In the genomic region with DNA sequence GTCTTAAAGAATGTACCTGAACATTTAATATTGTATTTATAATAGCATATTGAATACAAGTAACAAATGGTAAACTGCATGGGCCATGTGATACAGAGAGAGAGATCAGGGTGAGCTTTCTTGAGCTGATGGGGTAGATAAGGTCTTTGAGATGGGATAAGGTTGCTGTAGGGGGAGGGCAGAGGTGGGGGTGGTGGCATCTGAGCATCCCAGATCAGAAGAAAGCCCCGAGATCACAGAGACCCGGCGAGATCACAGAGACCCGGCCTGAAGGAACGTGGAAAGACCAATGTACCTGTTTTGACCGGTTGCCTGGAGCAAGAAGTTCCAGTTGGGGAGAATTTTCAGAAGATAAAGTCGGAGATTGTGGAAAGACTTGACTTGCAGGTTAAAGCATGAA, we compare ENCODE assay signal across 17 cellular contexts. TPM values are rescaled to one million over a fixed set of nuclear protein-coding genes. Genes with fewer than 3 reads are reported as not detected.
DNase-seq lines count a peak whose midpoint lies in the region; ATAC-seq and TF ChIP-seq lines count a peak whose summit lies in the region.
"Had no signal": no experiment of that assay in that cellular context is flagged by ENCODE, and none has a peak within 500 bp of the region (broad histone marks: within the 10 kb centered on the region; RNA-seq: fewer than 3 reads in every experiment).

No MANE protein-coding gene starts in this region.

- TF ChIP-seq CTCF in HFFc6 (IDR thresholded peaks at IDR 0.05), result no peak
- TF ChIP-seq CTCF in endodermal cell (conservative IDR thresholded peaks at IDR 0.05), result no peak

- H3K4me3 ChIP-seq in endodermal cell (ENCODE audit: low read length), result no peak overlapping the region
- H3K4me3 ChIP-seq: heart right ventricle, PC-9, SK-N-MC had no signal

- H3K9me3 ChIP-seq in endodermal cell (ENCODE audit: control insufficient read depth, low read length), result no peaks in the 10 kb centered on the region
- H3K9me3 ChIP-seq: heart right ventricle had no signal

- POLR2A ChIA-PET in naive thymus-derived CD8-positive, alpha-beta T cell (lab: Charles Lee), result interaction anchor here (0.7 to 1.6 kb wide), 2 partner anchors 9 to 33 kb away, joined by 3 read pairs; no protein-coding TSS in a partner anchor

- WGBS in endodermal cell (ENCODE audit: insufficient coverage in 1 of 2, insufficient read length in 1 of 2), 2 experiments, result 85 to 89% methylated on average over 7 of the region's 7 CpGs

- peaks cover 82% of the 10 kb centered on the region for H3K4me1 Mint-ChIP-seq in T-helper 1 cell treated with Interleukin-12 subunit alpha and Interleukin-12 subunit beta and Interleukin-4 antibody, amounts not matched to agents 30 μg/mL and 1 μg/mL, for 36 hours (ENCODE audit: low read depth)
- H3K4me1 Mint-ChIP-seq in HFFc6 (ENCODE audit: low read depth) (peaks cover 82% of the 10 kb centered on the region), endodermal cell (peaks cover 35% of the 10 kb centered on the region)
- H3K4me1 Mint-ChIP-seq in naive thymus-derived CD8-positive, alpha-beta T cell, result peaks cover 55 to 88% (median 83%) of the 10 kb centered on the region in 4 donors

- H3K36me3 ChIP-seq in endodermal cell (ENCODE audit: control insufficient read depth, insufficient read depth, low read length), result no peaks in the 10 kb centered on the region
- H3K36me3 ChIP-seq: heart right ventricle had no signal

- peaks cover 35% of the 10 kb centered on the region for H3K27me3 ChIP-seq in endodermal cell (ENCODE audit: control insufficient read depth, insufficient read depth, low read length, poor library complexity, severe bottlenecking)
- H3K27me3 ChIP-seq: heart right ventricle had no signal

- DNase-seq in T-helper 1 cell (no peak), HFFc6 (no peak), endodermal cell (no peak), NCI-H2227 (lab: John Stamatoyannopoulos, UW; ENCODE audit: unreplicated experiment) (no peak), cerebellum (ENCODE audit: low spot score) (no peak)
- no peak for DNase-seq in activated naive CD4-positive, alpha-beta T cell treated with anti-CD3 and anti-CD28 coated beads, Interleukin-2, amount 50 U/mL, for 72 hours (ENCODE audit: low spot score in 2 of 2)
- no peak for DNase-seq in naive thymus-derived CD8-positive, alpha-beta T cell
- DNase-seq: heart right ventricle; NCI-H187; NCI-H524 treated with DMSO at 0.1 percent for 48 hours; PC-9; posterior cingulate gyrus; stimulated activated CD4-positive, alpha-beta T cell treated with anti-CD3 and anti-CD28 coated beads, Interleukin-12 subunit alpha, Interleukin-12 subunit beta, amount 100 ng/mL, for 4 hours had no signal

- no peaks in the 10 kb centered on the region for H3K9me3 Mint-ChIP-seq in T-helper 1 cell treated with Interleukin-12 subunit alpha and Interleukin-12 subunit beta and Interleukin-4 antibody, amounts not matched to agents 30 μg/mL and 1 μg/mL, for 36 hours
- H3K9me3 Mint-ChIP-seq in HFFc6 (no peaks in the 10 kb centered on the region), endodermal cell (no peaks in the 10 kb centered on the region)
- H3K9me3 Mint-ChIP-seq in activated naive CD4-positive, alpha-beta T cell treated with anti-CD3 and anti-CD28 coated beads, Interleukin-2, amount 50 U/mL, for 72 hours, result no peaks in the 10 kb centered on the region
- H3K9me3 Mint-ChIP-seq in naive thymus-derived CD8-positive, alpha-beta T cell, result peaks cover 0 to 2% (median 0%) of the 10 kb centered on the region in 9 donors

- H3K36me3 Mint-ChIP-seq in T-helper 1 cell treated with Interleukin-12 subunit alpha and Interleukin-12 subunit beta and Interleukin-4 antibody, amounts not matched to agents 30 μg/mL and 1 μg/mL, for 36 hours (ENCODE audit: low read depth), result peaks cover 24% of the 10 kb centered on the region
- peaks cover 19% of the 10 kb centered on the region; the same call in 1 of the 2 replicates for H3K36me3 Mint-ChIP-seq in HFFc6 (ENCODE audit: low read depth)
- H3K36me3 Mint-ChIP-seq in activated naive CD4-positive, alpha-beta T cell treated with anti-CD3 and anti-CD28 coated beads, Interleukin-2, amount 50 U/mL, for 72 hours, result peaks cover 19 to 44% of the 10 kb centered on the region in 2 donors
- peaks cover 0 to 8% (median 6%) of the 10 kb centered on the region in 3 donors for H3K36me3 Mint-ChIP-seq in naive thymus-derived CD8-positive, alpha-beta T cell
- H3K36me3 Mint-ChIP-seq in endodermal cell (ENCODE audit: low read depth), result no peaks in the 10 kb centered on the region

- peaks cover 2% of the 10 kb centered on the region for H3K4me1 ChIP-seq in endodermal cell (ENCODE audit: control insufficient read depth, insufficient read depth, low read length)

- ATAC-seq in activated naive CD4-positive, alpha-beta T cell treated with anti-CD3 and anti-CD28 coated beads, Interleukin-2, amount 50 U/mL, for 72 hours, result no peak
- ATAC-seq in naive thymus-derived CD8-positive, alpha-beta T cell, result no peak
- ATAC-seq: esophagus mucosa, heart right ventricle had no signal

- peak overlapping the region; percentile 85 for H3K27ac Mint-ChIP-seq in T-helper 1 cell treated with Interleukin-12 subunit alpha and Interleukin-12 subunit beta and Interleukin-4 antibody, amounts not matched to agents 30 μg/mL and 1 μg/mL, for 36 hours
- H3K27ac Mint-ChIP-seq in HFFc6 (peak overlapping the region; percentile 68; the same call in 1 of the 2 replicates), endodermal cell (no peak overlapping the region)
- peak overlapping the region; percentile 7 to 18 for H3K27ac Mint-ChIP-seq in activated naive CD4-positive, alpha-beta T cell treated with anti-CD3 and anti-CD28 coated beads, Interleukin-2, amount 50 U/mL, for 72 hours
- peak overlapping the region; percentile 67 to 95 (median 84) for H3K27ac Mint-ChIP-seq in naive thymus-derived CD8-positive, alpha-beta T cell

- H3K9ac ChIP-seq in endodermal cell (ENCODE audit: extremely low read depth, low read length, poor library complexity, severe bottlenecking), result no peak overlapping the region

- H3K4me3 Mint-ChIP-seq in T-helper 1 cell treated with Interleukin-12 subunit alpha and Interleukin-12 subunit beta and Interleukin-4 antibody, amounts not matched to agents 30 μg/mL and 1 μg/mL, for 36 hours, result peak overlapping the region; percentile 55
- peak overlapping the region; percentile 59; the same call in 1 of the 2 replicates for H3K4me3 Mint-ChIP-seq in HFFc6
- peak overlapping the region; percentile 51 to 80 (median 76) for H3K4me3 Mint-ChIP-seq in naive thymus-derived CD8-positive, alpha-beta T cell
- no peak overlapping the region for H3K4me3 Mint-ChIP-seq in endodermal cell

- H3K27me3 Mint-ChIP-seq in T-helper 1 cell treated with Interleukin-12 subunit alpha and Interleukin-12 subunit beta and Interleukin-4 antibody, amounts not matched to agents 30 μg/mL and 1 μg/mL, for 36 hours (ENCODE audit: low read depth), result no peaks in the 10 kb centered on the region
- 0 out of 2 replicates have a peak, but pooled peaks cover 3% of the 10 kb centered on the region for H3K27me3 Mint-ChIP-seq in HFFc6 (ENCODE audit: insufficient read depth)
- H3K27me3 Mint-ChIP-seq in naive thymus-derived CD8-positive, alpha-beta T cell, result peaks cover 0 to 4% (median 0%) of the 10 kb centered on the region in 5 donors
- peaks cover 27% of the 10 kb centered on the region for H3K27me3 Mint-ChIP-seq in endodermal cell (ENCODE audit: insufficient read depth)

- H3K27ac ChIP-seq in endodermal cell (ENCODE audit: low read depth, low read length), result no peak overlapping the region
- H3K27ac ChIP-seq: 22Rv1, PC-9, SK-N-MC had no signal

RNA-seq across cellular contexts. Expression of a gene that starts 6.6 kb away (rescaled TPM):
- 100 to 1,000 TPM in 3 of 6 experiments, 10 to 100 TPM in 3; 73.2 to 113 (median 96.6) TPM for total RNA-seq in HFFc6 (2021; fragmentation: NEBNext Ultra II Directional; extraction: Animal tissue kit (Norgen Biotek cat#: 25700))
- total RNA-seq in activated naive CD4-positive, alpha-beta T cell treated with anti-CD3 and anti-CD28 coated beads, Interleukin-2, amount 50 U/mL, for 72 hours, result 100 to 1,000 TPM; 103 to 137 TPM
- total RNA-seq in naive thymus-derived CD8-positive, alpha-beta T cell, result 100 to 1,000 TPM; 236 to 238 TPM
- polyA plus RNA-seq in naive thymus-derived CD8-positive, alpha-beta T cell, result 10 to 100 TPM; 36.1 to 78.7 (median 37.9) TPM
- total RNA-seq in endodermal cell, result 1 to 10 TPM; 2.6 to 8.6 TPM
- 5.4 TPM for polyA plus RNA-seq in endodermal cell (2013, experiment 1 of 2)
- polyA plus RNA-seq in endodermal cell (2013, experiment 2 of 2), result 3.8 TPM
- total RNA-seq in cerebellum, result 79.1 TPM
